2 cellular contexts compared by ENCODE assay signal in the genomic region with DNA sequence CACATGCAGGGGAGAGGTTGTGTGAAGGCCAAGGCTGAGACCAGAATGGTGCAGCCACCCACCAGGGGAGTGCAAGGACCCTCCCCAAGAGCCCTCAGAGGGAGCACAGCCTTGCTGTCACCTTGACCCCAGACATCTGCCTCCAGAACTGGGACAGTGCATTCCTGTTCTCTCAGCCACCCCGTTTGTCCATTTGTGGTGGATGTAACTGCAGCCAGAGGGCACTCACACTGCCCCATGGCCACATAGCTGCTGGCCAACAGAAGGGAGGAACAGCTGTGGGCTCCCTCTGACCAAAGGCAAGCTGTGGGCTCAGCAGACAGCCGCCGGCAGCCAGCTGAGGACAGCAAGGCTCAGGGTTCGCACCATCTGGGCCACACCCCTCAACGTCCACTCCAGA.
TF ChIP-seq lines count a peak whose summit lies in the region.

No MANE protein-coding gene starts in this region.

TF ChIP-seq in A549, 52 proteins besides CTCF, POLR2A, EP300 and RAD21:
- TF ChIP-seq, protein P1, sequence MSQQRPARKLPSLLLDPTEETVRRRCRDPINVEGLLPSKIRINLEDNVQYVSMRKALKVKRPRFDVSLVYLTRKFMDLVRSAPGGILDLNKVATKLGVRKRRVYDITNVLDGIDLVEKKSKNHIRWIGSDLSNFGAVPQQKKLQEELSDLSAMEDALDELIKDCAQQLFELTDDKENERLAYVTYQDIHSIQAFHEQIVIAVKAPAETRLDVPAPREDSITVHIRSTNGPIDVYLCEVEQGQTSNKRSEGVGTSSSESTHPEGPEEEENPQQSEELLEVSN (IDR thresholded peaks at IDR 0.05; ENCODE audit: borderline replicate concordance, low read depth): no peak
- no peak for TF ChIP-seq PHF8 (IDR thresholded peaks at IDR 0.05; ENCODE audit: borderline replicate concordance, low read depth)
- TF ChIP-seq, protein P2, sequence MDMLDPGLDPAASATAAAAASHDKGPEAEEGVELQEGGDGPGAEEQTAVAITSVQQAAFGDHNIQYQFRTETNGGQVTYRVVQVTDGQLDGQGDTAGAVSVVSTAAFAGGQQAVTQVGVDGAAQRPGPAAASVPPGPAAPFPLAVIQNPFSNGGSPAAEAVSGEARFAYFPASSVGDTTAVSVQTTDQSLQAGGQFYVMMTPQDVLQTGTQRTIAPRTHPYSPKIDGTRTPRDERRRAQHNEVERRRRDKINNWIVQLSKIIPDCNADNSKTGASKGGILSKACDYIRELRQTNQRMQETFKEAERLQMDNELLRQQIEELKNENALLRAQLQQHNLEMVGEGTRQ (IDR thresholded peaks at IDR 0.05): no peak
- TF ChIP-seq MYC (IDR thresholded peaks at IDR 0.05; ENCODE audit: borderline replicate concordance, low read length): no peak
- TF ChIP-seq, protein P3, sequence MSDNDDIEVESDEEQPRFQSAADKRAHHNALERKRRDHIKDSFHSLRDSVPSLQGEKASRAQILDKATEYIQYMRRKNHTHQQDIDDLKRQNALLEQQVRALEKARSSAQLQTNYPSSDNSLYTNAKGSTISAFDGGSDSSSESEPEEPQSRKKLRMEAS (IDR thresholded peaks at IDR 0.05): no peak
- TF ChIP-seq, protein P4, sequence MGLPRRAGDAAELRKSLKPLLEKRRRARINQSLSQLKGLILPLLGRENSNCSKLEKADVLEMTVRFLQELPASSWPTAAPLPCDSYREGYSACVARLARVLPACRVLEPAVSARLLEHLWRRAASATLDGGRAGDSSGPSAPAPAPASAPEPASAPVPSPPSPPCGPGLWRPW (IDR thresholded peaks at IDR 0.05): no peak
- TF ChIP-seq SMC3 (IDR thresholded peaks at IDR 0.05): no peak
- TF ChIP-seq POLR2AphosphoS2 (conservative IDR thresholded peaks at IDR 0.05; ENCODE audit: low read length): peak; percentile 88
- peak; percentile 10; the same call in 1 of the 2 replicates for TF ChIP-seq TFCP2L1 (CRISPR knock-in tag; IDR thresholded peaks at IDR 0.05)
- no peak for TF ChIP-seq NFE2L2 (conservative IDR thresholded peaks at IDR 0.05; ENCODE audit: low read length)
- TF ChIP-seq, protein P5, sequence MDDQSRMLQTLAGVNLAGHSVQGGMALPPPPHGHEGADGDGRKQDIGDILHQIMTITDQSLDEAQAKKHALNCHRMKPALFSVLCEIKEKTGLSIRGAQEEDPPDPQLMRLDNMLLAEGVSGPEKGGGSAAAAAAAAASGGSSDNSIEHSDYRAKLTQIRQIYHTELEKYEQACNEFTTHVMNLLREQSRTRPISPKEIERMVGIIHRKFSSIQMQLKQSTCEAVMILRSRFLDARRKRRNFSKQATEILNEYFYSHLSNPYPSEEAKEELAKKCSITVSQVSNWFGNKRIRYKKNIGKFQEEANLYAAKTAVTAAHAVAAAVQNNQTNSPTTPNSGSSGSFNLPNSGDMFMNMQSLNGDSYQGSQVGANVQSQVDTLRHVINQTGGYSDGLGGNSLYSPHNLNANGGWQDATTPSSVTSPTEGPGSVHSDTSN (IDR thresholded peaks at IDR 0.05): no peak
TF ChIP-seq in A549: peak in this region for 2.

TF ChIP-seq in H1, 55 proteins besides CTCF, POLR2A, EP300 and RAD21:
- TF ChIP-seq TEAD4 (IDR thresholded peaks at IDR 0.05; ENCODE audit: low read depth, low read length) (0 out of 2 replicates have a peak, but pooled peaks have one; percentile 6), SUZ12 (IDR thresholded peaks at IDR 0.05; ENCODE audit: low read length) (no peak)
TF ChIP-seq in H1: peak in this region for 1.
